28 cellular contexts compared by ENCODE assay signal in the genomic region with DNA sequence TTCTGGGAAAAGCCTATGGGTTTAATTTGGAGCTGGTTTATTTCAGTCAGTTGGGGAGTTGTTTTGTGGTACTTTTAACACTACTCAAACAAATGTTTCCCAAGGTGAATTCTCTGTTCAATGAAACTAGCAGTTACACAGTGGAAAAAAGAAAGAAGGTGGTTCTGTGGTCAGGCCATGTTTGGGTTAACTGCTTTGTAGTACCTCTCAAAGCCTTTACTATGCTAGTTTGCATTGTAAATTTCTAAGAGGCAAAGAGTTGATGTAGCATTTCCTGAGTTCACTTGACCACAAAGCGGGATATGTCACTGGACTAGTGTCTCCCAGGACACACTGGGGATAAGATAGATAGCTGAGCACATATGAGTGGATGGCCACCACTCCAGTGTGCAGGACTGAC.
"Had no signal": no experiment of that assay in that cellular context is flagged by ENCODE, and none has a peak within 500 bp of the region (broad histone marks: within the 10 kb centered on the region; RNA-seq: fewer than 3 reads in every experiment).

No MANE protein-coding gene starts in this region.

- H3K36me3 ChIP-seq: ovary, tibial artery had no signal

- H3K9me3 Mint-ChIP-seq: activated CD8-positive, alpha-beta T cell treated with anti-CD3 and anti-CD28 coated beads for 36 hours; stimulated activated effector memory CD8-positive, alpha-beta T cell treated with anti-CD3 and anti-CD28 coated beads, Interleukin-12 subunit alpha, Interleukin-12 subunit beta, amount 100 ng/mL, for 72 hours; stimulated activated naive CD8-positive, alpha-beta T cell treated with anti-CD3 and anti-CD28 coated beads, Interleukin-15, amount 100 ng/mL, for 72 hours had no signal

- H3K27me3 ChIP-seq: ovary, tibial artery had no signal

- H3K27me3 Mint-ChIP-seq: progenitor cell of endocrine pancreas had no signal

- H3K9me3 ChIP-seq: ovary, tibial artery had no signal

- H3K36me3 Mint-ChIP-seq: activated CD8-positive, alpha-beta memory T cell treated with anti-CD3 and anti-CD28 coated beads, Interleukin-2, amount 10 ng/mL, durations not matched to agents 7 days and 5 days; brain; naive thymus-derived CD4-positive, alpha-beta T cell; stimulated activated effector memory CD8-positive, alpha-beta T cell treated with anti-CD3 and anti-CD28 coated beads, Interleukin-12 subunit alpha, Interleukin-12 subunit beta, amount 100 ng/mL, for 72 hours had no signal

- H3K4me1 Mint-ChIP-seq: brain; stimulated activated effector memory CD8-positive, alpha-beta T cell treated with anti-CD3 and anti-CD28 coated beads, Interleukin-12 subunit alpha, Interleukin-12 subunit beta, amount 100 ng/mL, for 72 hours had no signal

- ATAC-seq: activated CD8-positive, alpha-beta memory T cell treated with anti-CD3 and anti-CD28 coated beads, Interleukin-2, amount 10 ng/mL, durations not matched to agents 7 days and 5 days; activated CD8-positive, alpha-beta T cell treated with anti-CD3 and anti-CD28 coated beads for 36 hours; activated T-cell treated with anti-CD3 and anti-CD28 coated beads, Interleukin-2, amount 50 U/mL, for 72 hours; left cardiac atrium; naive thymus-derived CD4-positive, alpha-beta T cell; sciatic nerve; stimulated activated effector memory CD8-positive, alpha-beta T cell treated with anti-CD3 and anti-CD28 coated beads, Interleukin-12 subunit alpha, Interleukin-12 subunit beta, amount 100 ng/mL, for 72 hours; stimulated activated naive CD8-positive, alpha-beta T cell treated with anti-CD3 and anti-CD28 coated beads, Interleukin-15, amount 100 ng/mL, for 72 hours had no signal

- H3K4me3 ChIP-seq: coronary artery, dorsolateral prefrontal cortex, ovary, skin epidermis, tibial artery had no signal

- H3K27ac ChIP-seq: coronary artery, dorsolateral prefrontal cortex, ovary, skin epidermis, tibial artery had no signal

- H3K4me3 Mint-ChIP-seq: activated CD8-positive, alpha-beta memory T cell treated with anti-CD3 and anti-CD28 coated beads, Interleukin-2, amount 10 ng/mL, durations not matched to agents 7 days and 5 days; activated CD8-positive, alpha-beta T cell treated with anti-CD3 and anti-CD28 coated beads for 36 hours; activated naive CD8-positive, alpha-beta T cell; activated T-cell treated with anti-CD3 and anti-CD28 coated beads, Interleukin-2, amount 50 U/mL, for 72 hours; brain; naive thymus-derived CD4-positive, alpha-beta T cell; stimulated activated effector memory CD8-positive, alpha-beta T cell treated with anti-CD3 and anti-CD28 coated beads, Interleukin-12 subunit alpha, Interleukin-12 subunit beta, amount 100 ng/mL, for 72 hours; stimulated activated naive CD8-positive, alpha-beta T cell treated with anti-CD3 and anti-CD28 coated beads, Interleukin-15, amount 100 ng/mL, for 72 hours had no signal

- H3K4me1 ChIP-seq: tibial artery had no signal

- H3K27ac Mint-ChIP-seq: activated CD8-positive, alpha-beta memory T cell treated with anti-CD3 and anti-CD28 coated beads, Interleukin-2, amount 10 ng/mL, durations not matched to agents 7 days and 5 days; activated CD8-positive, alpha-beta T cell treated with anti-CD3 and anti-CD28 coated beads for 36 hours; activated naive CD8-positive, alpha-beta T cell; activated T-cell treated with anti-CD3 and anti-CD28 coated beads, Interleukin-2, amount 50 U/mL, for 72 hours; brain; naive thymus-derived CD4-positive, alpha-beta T cell; progenitor cell of endocrine pancreas; stimulated activated effector memory CD8-positive, alpha-beta T cell treated with anti-CD3 and anti-CD28 coated beads, Interleukin-12 subunit alpha, Interleukin-12 subunit beta, amount 100 ng/mL, for 72 hours had no signal

- DNase-seq: activated CD4-positive, alpha-beta T cell treated with anti-CD3 and anti-CD28 coated beads for 1 hour; activated CD4-positive, alpha-beta T cell treated with anti-CD3 and anti-CD28 coated beads, Interleukin-2, amount 50 U/mL, for 1 hour; activated CD8-positive, alpha-beta memory T cell treated with anti-CD3 and anti-CD28 coated beads, Interleukin-2, amount 10 ng/mL, durations not matched to agents 7 days and 5 days; activated CD8-positive, alpha-beta T cell treated with anti-CD3 and anti-CD28 coated beads for 36 hours; activated effector memory CD4-positive, alpha-beta T cell treated with Interleukin-2 at 50 U/mL for 16 hours; activated naive CD4-positive, alpha-beta T cell treated with Interleukin-2 at 50 U/mL for 16 hours; activated T-cell treated with anti-CD3 and anti-CD28 coated beads, Interleukin-2, amount 50 U/mL, for 72 hours; anterior cingulate cortex; dorsolateral prefrontal cortex; effector memory CD4-positive, alpha-beta T cell; islet precursor cell; left cardiac atrium; mammary epithelial cell; midbrain; naive thymus-derived CD4-positive, alpha-beta T cell; ovary; retina; stimulated activated CD4-positive, alpha-beta T cell treated with anti-CD3 and anti-CD28 coated beads, Interleukin-4, amount 100 ng/mL, for 24 hours; stimulated activated naive CD8-positive, alpha-beta T cell treated with anti-CD3 and anti-CD28 coated beads, Interleukin-15, amount 100 ng/mL, for 72 hours; T-helper 2 cell; tibial artery had no signal
